In genomic region chr2:27823135-27823534, GRCh38 we compare ENCODE assay signal across 1 cellular context.
TF ChIP-seq lines count a peak whose summit lies in the region.

No MANE protein-coding gene starts in this region.

TF ChIP-seq in WTC11, 78 proteins besides CTCF, POLR2A, EP300 and RAD21 (continued from another document):
- no peak for TF ChIP-seq AFF4 (CRISPR knock-in tag; IDR thresholded peaks at IDR 0.05; ENCODE audit: borderline replicate concordance)
- TF ChIP-seq NFE2L1 (CRISPR knock-in tag; IDR thresholded peaks at IDR 0.05) = no peak
- TF ChIP-seq E2F1 (CRISPR knock-in tag; IDR thresholded peaks at IDR 0.05) = no peak
- no peak for TF ChIP-seq PRRX2 (CRISPR knock-in tag; IDR thresholded peaks at IDR 0.05)
- no peak for TF ChIP-seq ERG (CRISPR knock-in tag; IDR thresholded peaks at IDR 0.05)
- TF ChIP-seq PRDM15 (CRISPR knock-in tag; IDR thresholded peaks at IDR 0.05) = no peak
